8 cellular contexts compared by ENCODE assay signal in genomic region chr20:51022803-51023616, GRCh38. TPM values are rescaled to one million over a fixed set of nuclear protein-coding genes. Genes with fewer than 3 reads are reported as not detected.
DNase-seq lines count a peak whose midpoint lies in the region; ATAC-seq and TF ChIP-seq lines count a peak whose summit lies in the region.

Gene KCNG1 (minus strand): TSS chr20:51023107. CDS start chr20:51010338, 12,769 bp downstream.

- H3K4me1 Mint-ChIP-seq in natural killer cell = peaks cover 10 to 14% of the 10 kb centered on the region in 2 donors

- TF ChIP-seq CTCF in fibroblast of mammary gland (conservative IDR thresholded peaks at IDR 0.05; ENCODE audit: control insufficient read depth, insufficient read depth, low read depth, low read length) (no peak), natural killer cell (IDR thresholded peaks at IDR 0.05) (no peak)

- DNase-seq in NCI-H82 (lab: John Stamatoyannopoulos, UW) (peak; percentile 78), NCI-H82 treated with DMSO at 0.1 percent for 48 hours (lab: John Stamatoyannopoulos, UW; ENCODE audit: unreplicated experiment) (no peak), NCI-H2196 treated with DMSO at 0.1 percent for 48 hours (lab: John Stamatoyannopoulos, UW; ENCODE audit: unreplicated experiment) (peak; percentile 32), fibroblast of mammary gland (ENCODE audit: low read depth) (peak; percentile 56), natural killer cell (no peak), NCI-H774 (lab: John Stamatoyannopoulos, UW) (no peak)
- DNase-seq in activated T-cell treated with anti-CD3 and anti-CD28 coated beads, Interleukin-2, amount 50 U/mL, for 1 hour = peak; percentile 22

- peak; percentile 65 to 91 (median 90) for ATAC-seq in natural killer cell

- H3K4me3 ChIP-seq in fibroblast of mammary gland (ENCODE audit: control insufficient read depth, low read depth, low read length) = peak within 1 kb of the TSS; percentile 54

- H3K27ac Mint-ChIP-seq in natural killer cell = no peak within 1 kb of the TSS

- no peak within 1 kb of the TSS for H3K27ac ChIP-seq in temporal lobe (ENCODE audit: low read depth, low read length)

- H3K27me3 Mint-ChIP-seq in natural killer cell (ENCODE audit: low read depth in 2 of 2) = peaks cover 54 to 63% of the 10 kb centered on the region in 2 donors

- intact Hi-C loops in natural killer cell (cut with micrococcal nuclease) = no loop called here

- no peaks in the 10 kb centered on the region for H3K9me3 Mint-ChIP-seq in natural killer cell

- H3K4me3 Mint-ChIP-seq in natural killer cell = peak within 1 kb of the TSS; percentile 77

- H3K36me3 Mint-ChIP-seq in natural killer cell = no peaks in the 10 kb centered on the region

RNA-seq across cellular contexts. Expression of gene KCNG1, which starts in this region (rescaled TPM):
- total RNA-seq in natural killer cell (not detected), temporal lobe (18.2 TPM)

Comparison
In these comparisons a context has a peak if more than half of its experiments do, and no peak if none do; other contexts are left out.
1. RNA of gene KCNG1 (total RNA-seq): 18.2 TPM in temporal lobe (single experiment); not detected in natural killer cell; every median in the first group is over 10 times any median in the second.
2. DNase-seq: peak in NCI-H82 (single experiment), NCI-H2196 treated with DMSO at 0.1 percent for 48 hours (single experiment), activated T-cell treated with anti-CD3 and anti-CD28 coated beads, Interleukin-2, amount 50 U/mL, for 1 hour (single experiment) and fibroblast of mammary gland (single experiment); none in NCI-H82 treated with DMSO at 0.1 percent for 48 hours (single experiment), natural killer cell (single experiment) and NCI-H774 (single experiment).
3. Peak in ATAC-seq in natural killer cell; RNA of the gene not detected or under 1 TPM.